Comparison of ENCODE assay signal across 8 cellular contexts in genomic region chr2:237474511-237474911, GRCh38. TPM values are rescaled to one million over a fixed set of nuclear protein-coding genes. Genes with fewer than 3 reads are reported as not detected.
DNase-seq lines count a peak whose midpoint lies in the region; ATAC-seq and TF ChIP-seq lines count a peak whose summit lies in the region.

No MANE protein-coding gene starts in this region.

- peaks cover 28% of the 10 kb centered on the region for H3K27me3 Mint-ChIP-seq in activated B cell treated with CpG ODN at 0.5 μM for 24 hours

- H3K4me1 Mint-ChIP-seq in activated B cell treated with CpG ODN at 0.5 μM for 24 hours: peaks cover 8% of the 10 kb centered on the region

- H3K36me3 Mint-ChIP-seq in activated B cell treated with CpG ODN at 0.5 μM for 24 hours (ENCODE audit: low read depth): peaks cover 2% of the 10 kb centered on the region

- H3K9me3 Mint-ChIP-seq in activated B cell treated with CpG ODN at 0.5 μM for 24 hours: no peaks in the 10 kb centered on the region

- H3K27ac Mint-ChIP-seq in activated B cell treated with CpG ODN at 0.5 μM for 24 hours: peak overlapping the region; percentile 84

- CTCF ChIA-PET in activated B cell treated with CpG ODN at 0.5 μM for 24 hours (lab: Charles Lee): interaction anchor here (2.4 kb wide), 1 partner anchor 53 kb away, joined by 20 read pairs; no protein-coding TSS in a partner anchor

- ATAC-seq in activated B cell treated with CpG ODN at 0.5 μM for 24 hours (ENCODE audit: low read depth) (no peak), Right ventricle myocardium superior (ENCODE audit: poor library complexity) (peak; percentile 19)

- peak overlapping the region; percentile 87 for H3K4me3 Mint-ChIP-seq in activated B cell treated with CpG ODN at 0.5 μM for 24 hours

- DNase-seq in activated B cell treated with CpG ODN at 0.5 μM for 24 hours (no peak), Right ventricle myocardium superior (peak; percentile 70), retinal pigment epithelial cell (ENCODE audit: low read depth) (no peak), inferior parietal cortex (ENCODE audit: extremely low spot score) (no peak), EL (no peak), ecto neural progenitor cell (ENCODE audit: low spot score) (no peak), Ammon's horn (ENCODE audit: low spot score) (no peak)

- H3K4me3 ChIP-seq in GM12875 (ENCODE audit: low read depth, low read length): peak overlapping the region; percentile 64
- peak overlapping the region; percentile 64 for H3K4me3 ChIP-seq in retinal pigment epithelial cell (ENCODE audit: low read length)

- TF ChIP-seq CTCF in GM12875 (IDR thresholded peaks at IDR 0.05; ENCODE audit: borderline replicate concordance, insufficient read depth, low read depth, low read length) (no peak), activated B cell treated with CpG ODN at 0.5 μM for 24 hours (IDR thresholded peaks at IDR 0.05) (no peak), retinal pigment epithelial cell (conservative IDR thresholded peaks at IDR 0.05; ENCODE audit: low read depth, low read length) (no peak)

- intact Hi-C loops in activated B cell treated with CpG ODN at 0.5 μM for 24 hours (cut with micrococcal nuclease): no loop called here
- intact Hi-C loops in Right ventricle myocardium superior (cut with DNase I): no loop called here

- POLR2A ChIA-PET in activated B cell treated with CpG ODN at 0.5 μM for 24 hours (lab: Charles Lee): no interaction called here

RNA-seq across cellular contexts. Expression of gene MLPH, which starts 12.5 kb away (rescaled TPM):
- total RNA-seq in activated B cell treated with CpG ODN at 0.5 μM for 24 hours (not detected in 2 replicates), Right ventricle myocardium superior (80.9 TPM)

Comparison
In these comparisons a context has a peak if more than half of its experiments do, and no peak if none do; other contexts are left out.
1. RNA of gene MLPH, which starts 12.5 kb away (total RNA-seq): 80.9 TPM in Right ventricle myocardium superior (single experiment); not detected in activated B cell treated with CpG ODN at 0.5 μM for 24 hours; every median in the first group is over 10 times any median in the second.